ENCODE assay signal across 22 cellular contexts in genomic region chr16:15981382-15981781, GRCh38.
"Had no signal": no experiment of that assay in that cellular context is flagged by ENCODE, and none has a peak within 500 bp of the region (broad histone marks: within the 10 kb centered on the region; RNA-seq: fewer than 3 reads in every experiment).

No MANE protein-coding gene starts in this region.

- H3K4me3 Mint-ChIP-seq: immature natural killer cell, memory B cell, mesothelial cell of epicardium, natural killer cell, neural crest cell had no signal

- ATAC-seq: lower lobe of right lung, natural killer cell, right cardiac atrium, upper lobe of right lung had no signal

- H3K27ac Mint-ChIP-seq: immature natural killer cell, memory B cell, mesothelial cell of epicardium, natural killer cell, progenitor cell of endocrine pancreas had no signal

- H3K4me3 ChIP-seq: dorsolateral prefrontal cortex, esophagus squamous epithelium, left ventricle myocardium inferior, lower lobe of right lung, ovary, smooth muscle cell, tibial nerve, upper lobe of right lung, vagina had no signal

- H3K27ac ChIP-seq: dorsolateral prefrontal cortex, epithelial cell of prostate, esophagus squamous epithelium, lower lobe of right lung, ovary, tibial nerve, upper lobe of right lung, vagina had no signal

- DNase-seq: cortex of kidney; dorsolateral prefrontal cortex; effector CD8-positive, alpha-beta T cell; esophagus squamous epithelium; foreskin fibroblast; immature natural killer cell; left ventricle myocardium inferior; lower lobe of right lung; natural killer cell; ovary; right cardiac atrium; stimulated activated CD4-positive, alpha-beta T cell treated with anti-CD3 and anti-CD28 coated beads, Interleukin-2, amount 100 ng/mL, for 48 hours; stimulated activated naive CD4-positive, alpha-beta T cell treated with Interleukin-2 at 50 U/mL for 16 hours; upper lobe of right lung had no signal

- H3K4me2 ChIP-seq: smooth muscle cell had no signal

- H3K27me3 Mint-ChIP-seq: memory B cell, progenitor cell of endocrine pancreas had no signal

- H3K36me3 ChIP-seq: left ventricle myocardium inferior, lower lobe of right lung, ovary, upper lobe of right lung, vagina had no signal

- H3K27me3 ChIP-seq: dorsolateral prefrontal cortex, esophagus squamous epithelium, ovary, tibial nerve, upper lobe of right lung, vagina had no signal

- H3K9me3 ChIP-seq: ovary, vagina had no signal
